In the genomic region with DNA sequence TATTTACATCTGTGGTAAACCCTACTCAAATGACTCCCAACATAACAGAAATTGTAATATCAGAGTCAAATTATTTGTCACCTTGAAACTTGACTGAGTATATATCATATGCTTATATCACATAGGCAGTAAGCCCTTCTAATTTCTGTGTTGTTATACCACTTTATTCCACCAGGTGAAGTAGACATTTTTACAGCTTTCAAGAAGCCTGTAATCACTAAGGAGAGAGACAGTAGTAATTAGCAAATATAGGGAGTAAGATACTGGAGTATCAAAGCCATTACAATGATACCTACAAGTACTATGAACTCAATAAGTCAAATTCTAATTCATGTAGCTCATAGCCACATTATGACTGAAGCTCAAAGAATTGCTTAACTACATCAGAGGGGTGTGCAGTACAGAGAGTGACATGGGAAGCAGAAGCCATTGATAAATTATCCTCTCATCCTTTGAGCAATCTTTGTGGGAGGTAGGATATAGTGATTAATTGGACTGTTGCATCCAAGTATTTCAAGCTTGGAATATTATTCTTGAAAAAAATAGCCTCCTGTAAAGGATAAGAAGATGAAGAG, we compare ENCODE assay signal across 11 cellular contexts.
A peak's percentile ranks its signal among the peaks of the same experiment; 100 is the strongest.
DNase-seq lines count a peak whose midpoint lies in the region; ATAC-seq, FAIRE-seq and TF ChIP-seq lines count a peak whose summit lies in the region.
"Had no signal": no experiment of that assay in that cellular context is flagged by ENCODE, and none has a peak within 500 bp of the region (broad histone marks: within the 10 kb centered on the region; RNA-seq: fewer than 3 reads in every experiment).

No MANE protein-coding gene starts in this region.

- H4K20me1 ChIP-seq in H9 (ENCODE audit: control insufficient read depth, insufficient read depth, insufficient read length): no peaks in the 10 kb centered on the region

- H3K4me1 Mint-ChIP-seq in H9: peaks cover 1 to 2% of the 10 kb centered on the region in 2 experiments; a peak in 2 of 4 replicates
- H3K4me1 Mint-ChIP-seq in activated naive CD4-positive, alpha-beta T cell treated with anti-CD3 and anti-CD28 coated beads, Interleukin-2, amount 10 ng/mL, durations not matched to agents 7 days and 5 days: no peaks in the 10 kb centered on the region
- H3K4me1 Mint-ChIP-seq in activated T-helper 17 cell treated with anti-CD3 and anti-CD28 coated beads, Interleukin-2, amount 50 U/mL, for 72 hours: no peaks in the 10 kb centered on the region

- no peak overlapping the region for H2BK5ac ChIP-seq in H9 (ENCODE audit: insufficient read length, low read length)

- no peak overlapping the region for H2AK5ac ChIP-seq in H9 (ENCODE audit: insufficient read length, low read length)

- H3K4me3 Mint-ChIP-seq in H9: no peak overlapping the region
- no peak overlapping the region for H3K4me3 Mint-ChIP-seq in activated naive CD4-positive, alpha-beta T cell treated with anti-CD3 and anti-CD28 coated beads, Interleukin-2, amount 10 ng/mL, durations not matched to agents 7 days and 5 days
- no peak overlapping the region for H3K4me3 Mint-ChIP-seq in activated T-helper 17 cell treated with anti-CD3 and anti-CD28 coated beads, Interleukin-2, amount 50 U/mL, for 72 hours

- no peak overlapping the region for H3K9ac ChIP-seq in H9 (ENCODE audit: extremely low read depth, insufficient read length, low read length)

- DNase-seq in H9 (no peak), LNCaP clone FGC (ENCODE audit: low read depth) (no peak), iPS-NIHi7 (ENCODE audit: extremely low spot score) (peak; percentile 12), Right ventricle myocardium superior (no peak), pancreas (no peak)
- DNase-seq in activated naive CD4-positive, alpha-beta T cell treated with anti-CD3 and anti-CD28 coated beads, Interleukin-2, amount 10 ng/mL, durations not matched to agents 7 days and 5 days: no peak
- DNase-seq: activated CD4-positive, CD25-positive, alpha-beta regulatory T cell treated with anti-CD3 and anti-CD28 coated beads, Interleukin-2, amount 50 U/mL, for 72 hours had no signal

- no peak overlapping the region for H3K14ac ChIP-seq in H9 (ENCODE audit: insufficient read depth, low read length)

- H3K23me2 ChIP-seq in H9 (ENCODE audit: insufficient read length, low read depth, low read length, poor library complexity, severe bottlenecking): no peaks in the 10 kb centered on the region

- no peaks in the 10 kb centered on the region for H3K36me3 ChIP-seq in pancreas

- TF ChIP-seq CTCF in H9 (conservative IDR thresholded peaks at IDR 0.05) (peak; percentile 61), LNCaP clone FGC (IDR thresholded peaks at IDR 0.05; ENCODE audit: control insufficient read depth, extremely low read depth, insufficient read depth) (peak; percentile 13; the same call in 1 of the 2 replicates), pancreas (IDR thresholded peaks at IDR 0.05) (peak in 2 of 4 donors; percentile 16 to 33)

- no peak overlapping the region for H3K23ac ChIP-seq in H9 (ENCODE audit: insufficient read length, low read depth, low read length)

- H3K27ac Mint-ChIP-seq in H9: no peak overlapping the region
- H3K27ac Mint-ChIP-seq in activated naive CD4-positive, alpha-beta T cell treated with anti-CD3 and anti-CD28 coated beads, Interleukin-2, amount 10 ng/mL, durations not matched to agents 7 days and 5 days: no peak overlapping the region
- H3K27ac Mint-ChIP-seq in activated T-helper 17 cell treated with anti-CD3 and anti-CD28 coated beads, Interleukin-2, amount 50 U/mL, for 72 hours: no peak overlapping the region

- H3K4me3 ChIP-seq in LNCaP clone FGC (ENCODE audit: low read depth, low read length) (no peak overlapping the region), pancreas (no peak overlapping the region)

- no peak overlapping the region for H2BK20ac ChIP-seq in H9 (ENCODE audit: low read depth, low read length, poor library complexity, severe bottlenecking)

- intact Hi-C loops in Right ventricle myocardium superior (cut with DNase I) (no loop called here), pancreas (cut with DNase I) (no loop called here)

- H2BK120ac ChIP-seq in H9 (ENCODE audit: low read depth, low read length, poor library complexity, severe bottlenecking): no peak overlapping the region

- H2BK12ac ChIP-seq in H9 (ENCODE audit: insufficient read length, low read depth, low read length): no peak overlapping the region

- H3K4me1 ChIP-seq in H9 (ENCODE audit: insufficient read depth, low read length) (no peaks in the 10 kb centered on the region), pancreas (no peaks in the 10 kb centered on the region)

- no peak overlapping the region for H3K18ac ChIP-seq in H9 (ENCODE audit: insufficient read length, low read depth, low read length)

- no peak overlapping the region for H2BK15ac ChIP-seq in H9 (ENCODE audit: low read depth, low read length)

- H3K4me2 ChIP-seq in H9 (ENCODE audit: insufficient read depth, insufficient read length, low read length): no peak overlapping the region

- ATAC-seq in GM18498 (IDR thresholded peaks at IDR 0.05; ENCODE audit: unreplicated experiment): peak; percentile 90
- no peak for ATAC-seq in Right ventricle myocardium superior (ENCODE audit: poor library complexity)
- no peak for ATAC-seq in activated T-helper 17 cell treated with anti-CD3 and anti-CD28 coated beads, Interleukin-2, amount 50 U/mL, for 72 hours (replicated peaks)
- ATAC-seq in pancreas: no peak

- no peaks in the 10 kb centered on the region for H3K79me1 ChIP-seq in H9 (ENCODE audit: insufficient read depth, low read depth, low read length, poor library complexity, severe bottlenecking)

- peaks cover 9 to 29% (median 11%) of the 10 kb centered on the region in 3 experiments for H3K36me3 Mint-ChIP-seq in H9 (ENCODE audit: insufficient read depth in 1 of 3, low read depth in 3 of 3)
- no peaks in the 10 kb centered on the region for H3K36me3 Mint-ChIP-seq in activated naive CD4-positive, alpha-beta T cell treated with anti-CD3 and anti-CD28 coated beads, Interleukin-2, amount 10 ng/mL, durations not matched to agents 7 days and 5 days
- H3K36me3 Mint-ChIP-seq in activated T-helper 17 cell treated with anti-CD3 and anti-CD28 coated beads, Interleukin-2, amount 50 U/mL, for 72 hours (ENCODE audit: low read depth): no peaks in the 10 kb centered on the region

- H4K5ac ChIP-seq in H9 (ENCODE audit: insufficient read length, low read depth, low read length): no peak overlapping the region

- no peak overlapping the region for H3T11ph ChIP-seq in H9 (ENCODE audit: low read length)

- H3K9me3 ChIP-seq in H9 (ENCODE audit: control insufficient read depth, low read depth, low read length): no peaks in the 10 kb centered on the region
- no peaks in the 10 kb centered on the region for H3K9me3 ChIP-seq in pancreas

- H3K27me3 ChIP-seq in H9 (ENCODE audit: insufficient read depth, low read length) (no peaks in the 10 kb centered on the region), pancreas (no peaks in the 10 kb centered on the region)

- no peaks in the 10 kb centered on the region; the same call in 1 of the 2 replicates for H3K27me3 Mint-ChIP-seq in H9 (ENCODE audit: low read depth)
- no peaks in the 10 kb centered on the region for H3K27me3 Mint-ChIP-seq in activated naive CD4-positive, alpha-beta T cell treated with anti-CD3 and anti-CD28 coated beads, Interleukin-2, amount 10 ng/mL, durations not matched to agents 7 days and 5 days
- H3K27me3 Mint-ChIP-seq in activated T-helper 17 cell treated with anti-CD3 and anti-CD28 coated beads, Interleukin-2, amount 50 U/mL, for 72 hours: no peaks in the 10 kb centered on the region

- H4K91ac ChIP-seq in H9 (ENCODE audit: insufficient read length, low read depth, low read length): no peak overlapping the region

- H3K56ac ChIP-seq in H9 (ENCODE audit: insufficient read length, low read depth, low read length): no peak overlapping the region

- no peaks in the 10 kb centered on the region for H3K79me2 ChIP-seq in H9 (ENCODE audit: insufficient read depth, low read length)

- H3K4ac ChIP-seq in H9 (ENCODE audit: low read depth, low read length): no peak overlapping the region

- no peak overlapping the region for H3K27ac ChIP-seq in H9 (ENCODE audit: insufficient read length, low read depth, low read length)
- H3K27ac ChIP-seq in pancreas: no peak overlapping the region

- peaks cover 20 to 22% of the 10 kb centered on the region in 2 experiments for H3K9me3 Mint-ChIP-seq in H9
- H3K9me3 Mint-ChIP-seq in activated naive CD4-positive, alpha-beta T cell treated with anti-CD3 and anti-CD28 coated beads, Interleukin-2, amount 10 ng/mL, durations not matched to agents 7 days and 5 days: peaks cover 11% of the 10 kb centered on the region
- peaks cover 8% of the 10 kb centered on the region for H3K9me3 Mint-ChIP-seq in activated T-helper 17 cell treated with anti-CD3 and anti-CD28 coated beads, Interleukin-2, amount 50 U/mL, for 72 hours

- no peak for FAIRE-seq in pancreas (lab: Jason Lieb, UNC)
- FAIRE-seq: frontal cortex, H1 had no signal

- CTCF ChIA-PET in activated naive CD4-positive, alpha-beta T cell treated with anti-CD3 and anti-CD28 coated beads, Interleukin-2, amount 10 ng/mL, durations not matched to agents 7 days and 5 days (lab: Charles Lee): no interaction called here

- H2AFZ ChIP-seq in H9 (ENCODE audit: low read length): no peak overlapping the region

- H4K8ac ChIP-seq in H9 (replicated peaks; ENCODE audit: insufficient read length, low read depth, low read length): no peak overlapping the region
